16 cellular contexts compared by ENCODE assay signal in the genomic region with DNA sequence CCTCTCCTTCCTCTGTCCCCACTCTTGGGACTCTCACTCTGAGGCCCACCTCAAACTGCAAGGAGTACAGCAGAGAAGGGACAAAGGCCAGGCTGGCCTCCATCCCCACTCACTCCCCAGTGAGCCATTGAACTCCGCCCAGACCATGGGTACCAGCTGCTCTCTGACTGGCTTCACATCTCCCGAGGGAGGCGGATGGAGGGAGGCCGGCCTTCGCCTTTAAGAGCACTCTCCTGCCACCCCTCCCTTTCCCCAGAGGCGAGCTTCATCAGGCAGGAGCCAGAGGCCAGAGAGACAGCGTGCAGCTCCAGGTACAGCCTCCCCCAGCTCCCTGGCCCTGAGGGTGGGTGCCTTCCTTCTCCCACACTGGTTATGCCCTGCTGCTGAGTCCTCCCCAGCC. TPM values are rescaled to one million over a fixed set of nuclear protein-coding genes. Genes with fewer than 3 reads are reported as not detected.
A peak's percentile ranks its signal among the peaks of the same experiment; 100 is the strongest.
DNase-seq lines count a peak whose midpoint lies in the region; ATAC-seq and TF ChIP-seq lines count a peak whose summit lies in the region.
"Had no signal": no experiment of that assay in that cellular context is flagged by ENCODE, and none has a peak within 500 bp of the region (broad histone marks: within the 10 kb centered on the region; RNA-seq: fewer than 3 reads in every experiment).

No MANE protein-coding gene starts in this region.

- H3K27ac ChIP-seq in dorsolateral prefrontal cortex (peak overlapping the region; percentile 65 to 100 (median 97)), substantia nigra (ENCODE audit: low read depth, low read length, poor library complexity, severe bottlenecking) (peak overlapping the region; percentile 97)
- H3K27ac ChIP-seq: PC-9 had no signal

- no peak for ATAC-seq in omental fat pad (ENCODE audit: low FRiP score)
- no peak for ATAC-seq in HG03135 (IDR thresholded peaks at IDR 0.05; ENCODE audit: unreplicated experiment)
- ATAC-seq: body of pancreas had no signal

- H3K27me3 ChIP-seq in dorsolateral prefrontal cortex = no peaks in the 10 kb centered on the region
- H3K27me3 ChIP-seq: body of pancreas, transverse colon had no signal

- DNase-seq in NCI-H1436 (lab: John Stamatoyannopoulos, UW) (peak; percentile 41), NCI-H1436 treated with DMSO at 0.1 percent for 48 hours (lab: John Stamatoyannopoulos, UW) (no peak), dorsolateral prefrontal cortex (peak in 9 of 10 donors; percentile 47 to 71 (median 61)), myocyte (ENCODE audit: low read depth) (peak; percentile 56), substantia nigra (lab: John Stamatoyannopoulos, UW) (peak in 42 of 49 donors; percentile 25 to 77 (median 54)), omental fat pad (ENCODE audit: low spot score) (no peak)
- DNase-seq in activated CD4-positive, CD25-positive, alpha-beta regulatory T cell (lab: John Stamatoyannopoulos, UW) = no peak
- DNase-seq: activated naive CD4-positive, alpha-beta T cell; body of pancreas; effector CD8-positive, alpha-beta T cell; NCI-H2081; PC-9; SW 1271; transverse colon had no signal

- intact Hi-C loops in dorsolateral prefrontal cortex (cut with DNase I) = no loop called here

- H3K4me3 ChIP-seq in dorsolateral prefrontal cortex = peak overlapping the region in 55 of 59 donors; percentile 4 to 68 (median 44)
- H3K4me3 ChIP-seq: body of pancreas, PC-9, transverse colon had no signal

- TF ChIP-seq CTCF in dorsolateral prefrontal cortex (IDR thresholded peaks at IDR 0.05 in 54 of 56, conservative IDR thresholded peaks at IDR 0.05 in 2 of 56; ENCODE audit: low read depth in 1 of 56, partially characterized antibody in 56 of 56) (no peak), omental fat pad (IDR thresholded peaks at IDR 0.05) (no peak)

RNA-seq across cellular contexts. Expression of gene LDB3, which starts 1.8 kb away (rescaled TPM):
- total RNA-seq in dorsolateral prefrontal cortex (10 to 100 TPM in 105 of 120 experiments, 1 to 10 TPM in 15; 3.8 to 94.4 (median 22.6) TPM), myocyte (107 and 137 TPM in 2 replicates), omental fat pad (10 to 100 TPM in 1 of 4 donors, under 1 TPM in 3; 0.56 to 22.4 (median 0.65) TPM)
- 62.2 TPM for polyA plus RNA-seq in myocyte (2012)
- total RNA-seq: HT-29 had no signal

RNA-seq across cellular contexts. Expression of gene OPN4, which starts 12.2 kb away (rescaled TPM):
- 1 to 10 TPM in 93 of 120 experiments, under 1 TPM in 23, not detected in 4; 0.35 to 4.5 (median 1.6) TPM for total RNA-seq in dorsolateral prefrontal cortex
- not detected in 2 replicates for total RNA-seq in myocyte
- not detected for polyA plus RNA-seq in myocyte (2012)
- 1 to 10 TPM in 1 of 4 donors, not detected in 3; 1.1 TPM for total RNA-seq in omental fat pad
- total RNA-seq: body of pancreas, HT-29 had no signal

Comparison
In these comparisons a context has a peak if more than half of its experiments do, and no peak if none do; other contexts are left out.
1. DNase-seq: peak in NCI-H1436 (single experiment), dorsolateral prefrontal cortex (9 of 10), myocyte (single experiment) and substantia nigra (42 of 49); none in NCI-H1436 treated with DMSO at 0.1 percent for 48 hours (single experiment), activated CD4-positive, CD25-positive, alpha-beta regulatory T cell (0 of 4) and omental fat pad (single experiment).